ENCODE assay signal across 16 cellular contexts in genomic region chr4:42633605-42634388, GRCh38. TPM values are rescaled to one million over a fixed set of nuclear protein-coding genes. Genes with fewer than 3 reads are reported as not detected.
DNase-seq lines count a peak whose midpoint lies in the region; ATAC-seq, FAIRE-seq and TF ChIP-seq lines count a peak whose summit lies in the region.
"Had no signal": no experiment of that assay in that cellular context is flagged by ENCODE, and none has a peak within 500 bp of the region (broad histone marks: within the 10 kb centered on the region; RNA-seq: fewer than 3 reads in every experiment).

No MANE protein-coding gene starts in this region.

- DNase-seq in GM12878 (ENCODE audit: low read depth, low spot score) (no peak), GM23248 (no peak), uterus (no peak), SW480 (ENCODE audit: low spot score) (no peak)
- no peak for DNase-seq in stimulated activated naive CD4-positive, alpha-beta T cell treated with Interleukin-2 at 50 U/mL for 16 hours (lab: John Stamatoyannopoulos, UW)
- DNase-seq: DMS153; HCEC 1CT; heart left ventricle; naive thymus-derived CD4-positive, alpha-beta T cell; NCI-H1105; stimulated activated CD4-positive, alpha-beta T cell treated with anti-CD3 and anti-CD28 coated beads, Interleukin-4, amount 100 ng/mL, for 1 hour had no signal

- SMC1A ChIA-PET in GM12878 (lab: Charles Lee; ENCODE audit: uncharacterized antibody, unreplicated experiment), result interaction anchor here (0.5 to 20.0 kb wide), 7 partner anchors 3 to 1144 kb away, joined by 3 to 478 read pairs (median 4); partner anchors contain the start of gene ATP8A1

- RAD21 ChIA-PET in GM12878 (lab: Charles Lee; ENCODE audit: unreplicated experiment), result interaction anchor here (0.7 to 16.5 kb wide), 8 partner anchors 8 to 44 kb away, joined by 3 to 252 read pairs (median 4); partner anchors contain the start of gene ATP8A1

- TF ChIP-seq POLR2A in GM12878 (IDR thresholded peaks at IDR 0.05; ENCODE audit: low read depth, low read length) (no peak), uterus (IDR thresholded peaks at IDR 0.05) (no peak)

- H3K79me2 ChIP-seq in GM12878 (ENCODE audit: control insufficient read depth, insufficient read depth, low read length) (peaks cover 89% of the 10 kb centered on the region), GM23248 (ENCODE audit: insufficient read depth) (no peaks in the 10 kb centered on the region)

- peak overlapping the region; percentile 78 for H3K4me2 ChIP-seq in GM12878 (ENCODE audit: control insufficient read depth, insufficient read depth)
- no peak overlapping the region for H3K4me2 ChIP-seq in GM23248 (ENCODE audit: unreplicated experiment)

- POLR2A ChIA-PET in GM12878 (lab: Charles Lee), result interaction anchor here (1.1 to 15.0 kb wide), 5 partner anchors 8 to 23 kb away, joined by 3 to 254 read pairs (median 20); partner anchors contain the start of gene ATP8A1

- H3K4me3 ChIP-seq in GM12878 (0 out of 2 replicates have a peak overlapping the region, but pooled peaks have one; percentile 8), GM23248 (no peak overlapping the region), uterus (no peak overlapping the region)
- H3K4me3 ChIP-seq: heart left ventricle had no signal

- ATAC-seq in GM18498 (IDR thresholded peaks at IDR 0.05; ENCODE audit: unreplicated experiment) (peak; percentile 59), GM19452 (IDR thresholded peaks at IDR 0.05; ENCODE audit: unreplicated experiment) (peak; percentile 49), HG03039 (IDR thresholded peaks at IDR 0.05; ENCODE audit: unreplicated experiment) (peak; percentile 73), GM12878 (peak; percentile 73)
- ATAC-seq: naive thymus-derived CD4-positive, alpha-beta T cell had no signal

- H2AFZ ChIP-seq in GM12878 (ENCODE audit: control insufficient read depth, low read depth, low read length) (no peak overlapping the region), GM23248 (no peak overlapping the region)

- H4K20me1 ChIP-seq in GM12878 (ENCODE audit: control insufficient read depth, insufficient read depth) (no peaks in the 10 kb centered on the region), GM23248 (ENCODE audit: insufficient read depth) (no peaks in the 10 kb centered on the region)

- peak; percentile 94 to 96 for TF ChIP-seq EP300 in GM12878 (IDR thresholded peaks at IDR 0.05; ENCODE audit: borderline replicate concordance in 1 of 2, control insufficient read depth in 1 of 2, low read depth in 2 of 2, low read length in 2 of 2)

- CTCF ChIA-PET in GM12878 (lab: Yijun Ruan, JAX), result interaction anchor here (0.6 to 14.7 kb wide), 5 partner anchors 9 to 780 kb away, joined by 3 to 113 read pairs (median 6); partner anchors contain the start of gene ATP8A1

- H3K4me1 ChIP-seq in GM12878 (ENCODE audit: control insufficient read depth, insufficient read depth, low read length), result peaks cover 54% of the 10 kb centered on the region
- no peaks in the 10 kb centered on the region for H3K4me1 ChIP-seq in GM23248 (ENCODE audit: insufficient read depth)
- H3K4me1 ChIP-seq in uterus, result no peaks in the 10 kb centered on the region

- H3K9ac ChIP-seq in GM12878 (ENCODE audit: control insufficient read depth, insufficient read depth, low read length), result peak overlapping the region; percentile 37; the same call in 1 of the 2 replicates
- no peak overlapping the region for H3K9ac ChIP-seq in GM23248

- FAIRE-seq in GM12878 (lab: Jason Lieb, UNC), result no peak
- FAIRE-seq: colon had no signal

- H3K9me3 ChIP-seq in GM12878 (replicated peaks; ENCODE audit: control insufficient read depth, insufficient read depth, low read length) (peaks cover 2% of the 10 kb centered on the region; the same call in 1 of the 3 replicates), GM23248 (ENCODE audit: low read depth) (no peaks in the 10 kb centered on the region), uterus (no peaks in the 10 kb centered on the region)
- H3K9me3 ChIP-seq: heart left ventricle had no signal

- TSS peak; percentile 91 for BruUV-seq in GM12878 (replicated peaks; lab: Mats Ljungman, UMichigan)

- WGBS in GM12878 (ENCODE audit: insufficient coverage, insufficient replicate concordance, low lambda C conversion rate, missing lambda C conversion rate), result 14% methylated on average over 5 of the region's 5 CpGs
- 42 to 46% methylated on average over 5 of the region's 5 CpGs for WGBS in GM23248 (ENCODE audit: low coverage in 1 of 2, low lambda C conversion rate in 2 of 2, missing lambda C conversion rate in 2 of 2), 2 experiments

- TF ChIP-seq CTCF in GM12878 (IDR thresholded peaks at IDR 0.05 in 2 of 3, conservative IDR thresholded peaks at IDR 0.05 in 1 of 3; ENCODE audit: control insufficient read depth in 2 of 3, extremely low read depth in 1 of 3, insufficient read depth in 1 of 3, low read depth in 3 of 3, low read length in 3 of 3) (no peak), uterus (IDR thresholded peaks at IDR 0.05) (no peak)

- peak overlapping the region; percentile 49 for H3K27ac ChIP-seq in GM12878 (ENCODE audit: control insufficient read depth, insufficient read depth)
- no peak overlapping the region for H3K27ac ChIP-seq in GM23248
- no peak overlapping the region for H3K27ac ChIP-seq in uterus
- H3K27ac ChIP-seq: RWPE1 had no signal

- intact Hi-C loops in GM12878 (cut with micrococcal nuclease; ENCODE audit: unreplicated experiment) (no loop called here), uterus (cut with DNase I; ENCODE audit: low total_unique reads) (no loop called here)

- H3F3A ChIP-seq in GM23248 (ENCODE audit: insufficient read depth), result no peaks in the 10 kb centered on the region

- in situ Hi-C loops in GM12878 (cut with MboI), result loop anchor here (25.0 kb wide), 1 partner anchor 1971 kb away; no protein-coding TSS in a partner anchor
- in situ Hi-C loops in GM23248 (cut with MboI), result no loop called here

- no peaks in the 10 kb centered on the region for H3K27me3 ChIP-seq in GM12878 (replicated peaks in 1 of 2; ENCODE audit: control insufficient read depth in 2 of 2, insufficient read depth in 2 of 2, low read length in 1 of 2)
- no peaks in the 10 kb centered on the region for H3K27me3 ChIP-seq in GM23248 (replicated peaks; ENCODE audit: insufficient read depth)
- no peaks in the 10 kb centered on the region for H3K27me3 ChIP-seq in uterus
- H3K27me3 ChIP-seq: heart left ventricle had no signal

- no peaks in the 10 kb centered on the region for H3K9me2 ChIP-seq in GM23248 (ENCODE audit: insufficient read depth)

- no peak for TF ChIP-seq RAD21 in GM12878 (IDR thresholded peaks at IDR 0.05; ENCODE audit: insufficient read depth, low read depth, low read length)

- H3K36me3 ChIP-seq in GM12878 (ENCODE audit: control insufficient read depth in 2 of 2, insufficient read depth in 2 of 2, low read length in 1 of 2), result peaks cover 0 to 7% of the 10 kb centered on the region in 2 experiments; a peak in 3 of 4 replicates
- H3K36me3 ChIP-seq in GM23248 (ENCODE audit: low read depth), result no peaks in the 10 kb centered on the region
- no peaks in the 10 kb centered on the region for H3K36me3 ChIP-seq in uterus
- H3K36me3 ChIP-seq: heart left ventricle had no signal

TF ChIP-seq in GM12878, 131 proteins besides CTCF, POLR2A, EP300 and RAD21 (continues in another document):
- peak; percentile 87 for TF ChIP-seq IRF4 (IDR thresholded peaks at IDR 0.05; ENCODE audit: low read depth, low read length)
- no peak for TF ChIP-seq ZBTB4 (CRISPR knock-in tag; IDR thresholded peaks at IDR 0.05)

RNA-seq across cellular contexts. Expression of gene ATP8A1, which starts 23.1 kb away (rescaled TPM):
- total RNA-seq in GM12878 (2013; cell fraction: nucleolus; rRNA removed), result 1,209 and 1,224 TPM in 2 replicates
- total RNA-seq in GM12878 (2014; rRNA removed) (55.2 and 73.8 TPM in 2 replicates), GM12878 (2014; rRNA removed; fragmentation: Illumina TruSeq; extraction: Trizol) (72.5 and 78.7 TPM in 2 replicates), GM12878 (2021) (50.4 and 50.6 TPM in 2 replicates), uterus (10 to 100 TPM; 21.3 to 34.7 (median 25.9) TPM)
- polyA plus RNA-seq in GM12878 (2011; ENCODE audit: low read depth), result 16.1 TPM
- polyA plus RNA-seq in GM12878 (2011; rRNA removed) (116 and 194 TPM in 2 replicates), GM12878 (2014; fragmentation: Illumina TruSeq; extraction: Trizol) (43.3 and 60.0 TPM in 2 replicates), GM12878 (2014; fragmentation: Nextera tagmentation; extraction: Ambion mirVana) (1 to 10 TPM; 9.0 to 9.5 TPM), GM12878 (2014; rRNA removed) (26.2 and 31.2 TPM in 2 replicates), GM12878 (2016; fragmentation: Nextera tagmentation; extraction: Ambion mirVana) (10 to 100 TPM; 14.4 to 18.5 TPM), GM23248 (2016; fragmentation: Nextera tagmentation; extraction: Ambion mirVana) (0.13 and 0.29 TPM in 2 replicates)
- polyA plus RNA-seq in GM12878 (2011; cell fraction: cytosol; rRNA removed), result 27.1 and 34.0 TPM in 2 replicates
- 252 and 314 TPM in 2 replicates for polyA plus RNA-seq in GM12878 (2011; cell fraction: nucleus; rRNA removed)
- polyA plus RNA-seq in GM12878 (2012), result 22.0 and 41.8 TPM in 2 replicates
- polyA minus RNA-seq in GM12878 (2011; rRNA and poly(A)+ RNA removed), result 213 and 243 TPM in 2 replicates
- polyA minus RNA-seq in GM12878 (2011; cell fraction: cytosol; rRNA and poly(A)+ RNA removed), result 58.3 and 60.7 TPM in 2 replicates
- polyA minus RNA-seq in GM12878 (2011; cell fraction: nucleus; rRNA and poly(A)+ RNA removed), result 380 and 488 TPM in 2 replicates
- 0.11 and 0.25 TPM in 2 replicates for total RNA-seq in GM23248 (2014; rRNA removed; shearing (Covaris generic))

Comparison
In these comparisons a context has a peak if more than half of its experiments do, and no peak if none do; other contexts are left out.
1. RNA of gene ATP8A1, which starts 23.1 kb away (total RNA-seq): 50.4 to 1,224 TPM in GM12878 and 21.3 to 34.7 TPM in uterus; 0.11 to 0.25 TPM in GM23248; every median in the first group is over 10 times any median in the second.
2. Peak in every context shown above with its lines, with median percentiles within 50 percentile points of each other: ATAC-seq.